Comparison of ENCODE assay signal across 9 cellular contexts in genomic region chr22:23223566-23224317, GRCh38. TPM values are rescaled to one million over a fixed set of nuclear protein-coding genes. Genes with fewer than 3 reads are reported as not detected.
A peak's percentile ranks its signal among the peaks of the same experiment; 100 is the strongest.
DNase-seq lines count a peak whose midpoint lies in the region; ATAC-seq, FAIRE-seq and TF ChIP-seq lines count a peak whose summit lies in the region.
"Had no signal": no experiment of that assay in that cellular context is flagged by ENCODE, and none has a peak within 500 bp of the region (broad histone marks: within the 10 kb centered on the region; RNA-seq: fewer than 3 reads in every experiment).

No MANE protein-coding gene starts in this region.

- H3K4me1 Mint-ChIP-seq in activated CD4-positive, alpha-beta memory T cell treated with anti-CD3 and anti-CD28 coated beads, Interleukin-2, amount 10 ng/mL, durations not matched to agents 7 days and 5 days: peaks cover 92% of the 10 kb centered on the region
- peaks cover 91 to 100% of the 10 kb centered on the region in 2 donors for H3K4me1 Mint-ChIP-seq in immature natural killer cell

- no peak for TF ChIP-seq POLR2A in GM12892 (IDR thresholded peaks at IDR 0.05; ENCODE audit: low read depth, low read length)

- peaks cover 52 to 54% (median 53%) of the 10 kb centered on the region in 3 donors for H3K4me1 ChIP-seq in skeletal muscle tissue (ENCODE audit: control insufficient read depth in 3 of 3, insufficient read depth in 3 of 3, low read length in 3 of 3)

- peaks cover 13 to 33% (median 25%) of the 10 kb centered on the region in 3 donors for H3K27me3 ChIP-seq in skeletal muscle tissue (ENCODE audit: control insufficient read depth in 3 of 3, insufficient read depth in 3 of 3, low read length in 3 of 3)

- no peaks in the 10 kb centered on the region for H3K27me3 Mint-ChIP-seq in activated CD4-positive, alpha-beta memory T cell treated with anti-CD3 and anti-CD28 coated beads, Interleukin-2, amount 10 ng/mL, durations not matched to agents 7 days and 5 days
- peaks cover 4 to 6% (median 4%) of the 10 kb centered on the region in 3 donors for H3K27me3 Mint-ChIP-seq in immature natural killer cell (ENCODE audit: low read depth in 3 of 3)

- peaks cover 27% of the 10 kb centered on the region for H3K36me3 Mint-ChIP-seq in activated CD4-positive, alpha-beta memory T cell treated with anti-CD3 and anti-CD28 coated beads, Interleukin-2, amount 10 ng/mL, durations not matched to agents 7 days and 5 days (ENCODE audit: low read depth)
- peaks cover 3 to 17% (median 12%) of the 10 kb centered on the region in 3 donors for H3K36me3 Mint-ChIP-seq in immature natural killer cell

- H3K9me3 Mint-ChIP-seq in activated CD4-positive, alpha-beta memory T cell treated with anti-CD3 and anti-CD28 coated beads, Interleukin-2, amount 10 ng/mL, durations not matched to agents 7 days and 5 days: peaks cover 14% of the 10 kb centered on the region
- peaks cover 2 to 9% (median 7%) of the 10 kb centered on the region in 6 donors for H3K9me3 Mint-ChIP-seq in immature natural killer cell

- H3K9ac ChIP-seq in skeletal muscle tissue (ENCODE audit: low read depth in 1 of 3, low read length in 3 of 3): no peak overlapping the region

- peak overlapping the region; percentile 22 for H3K27ac Mint-ChIP-seq in activated CD4-positive, alpha-beta memory T cell treated with anti-CD3 and anti-CD28 coated beads, Interleukin-2, amount 10 ng/mL, durations not matched to agents 7 days and 5 days
- peak overlapping the region; percentile 59 to 89 (median 80) for H3K27ac Mint-ChIP-seq in immature natural killer cell
- H3K27ac Mint-ChIP-seq: mesothelial cell of epicardium had no signal

- CTCF ChIA-PET in activated CD4-positive, alpha-beta memory T cell treated with anti-CD3 and anti-CD28 coated beads, Interleukin-2, amount 10 ng/mL, durations not matched to agents 7 days and 5 days (lab: Charles Lee): no interaction called here

- no peak overlapping the region for H3K4me3 Mint-ChIP-seq in activated CD4-positive, alpha-beta memory T cell treated with anti-CD3 and anti-CD28 coated beads, Interleukin-2, amount 10 ng/mL, durations not matched to agents 7 days and 5 days
- H3K4me3 Mint-ChIP-seq in immature natural killer cell: peak overlapping the region in 4 of 5 donors; percentile 6 to 55 (median 23)
- H3K4me3 Mint-ChIP-seq: mesothelial cell of epicardium had no signal

- H3K36me3 ChIP-seq in skeletal muscle tissue (ENCODE audit: control insufficient read depth in 3 of 3, insufficient read depth in 3 of 3, low read length in 3 of 3): no peaks in the 10 kb centered on the region

- no peak for FAIRE-seq in GM12892 (lab: Jason Lieb, UNC)

- ATAC-seq in GM18858 (IDR thresholded peaks at IDR 0.05; ENCODE audit: unreplicated experiment) (no peak), HG02938 (IDR thresholded peaks at IDR 0.05; ENCODE audit: unreplicated experiment) (no peak)

- H3K4me3 ChIP-seq in skeletal muscle tissue (ENCODE audit: low read length in 3 of 3): no peak overlapping the region

- H3K27ac ChIP-seq in skeletal muscle tissue (ENCODE audit: low read depth, low read length): peak overlapping the region; percentile 57

- POLR2A ChIA-PET in activated CD4-positive, alpha-beta memory T cell treated with anti-CD3 and anti-CD28 coated beads, Interleukin-2, amount 10 ng/mL, durations not matched to agents 7 days and 5 days (lab: Charles Lee): no interaction called here

- H3K9me3 ChIP-seq in skeletal muscle tissue (ENCODE audit: control insufficient read depth in 3 of 3, low read length in 3 of 3): peaks cover 0 to 5% (median 0%) of the 10 kb centered on the region in 3 donors

- DNase-seq in HT-29 (ENCODE audit: low spot score): peak; percentile 12
- DNase-seq in activated CD4-positive, alpha-beta memory T cell treated with anti-CD3 and anti-CD28 coated beads, Interleukin-2, amount 10 ng/mL, durations not matched to agents 7 days and 5 days: no peak
- DNase-seq in immature natural killer cell: no peak
- no peak for DNase-seq in GM12892 (ENCODE audit: insufficient read length)
- no peak for DNase-seq in HK-2 (ENCODE audit: unreplicated experiment)

RNA-seq across cellular contexts. Expression of gene BCR, which starts 43.4 kb away (rescaled TPM):
- total RNA-seq in HT-29 (2014; rRNA removed; shearing (Covaris generic)): 60.3 and 69.1 TPM in 2 replicates
- 10 to 100 TPM; 60.7 to 63.2 TPM for total RNA-seq in activated CD4-positive, alpha-beta memory T cell treated with anti-CD3 and anti-CD28 coated beads, Interleukin-2, amount 10 ng/mL, durations not matched to agents 7 days and 5 days
- 10 to 100 TPM in 1 of 3 donors, 1 to 10 TPM in 2; 4.1 to 12.5 (median 5.6) TPM for polyA plus RNA-seq in immature natural killer cell
- total RNA-seq in skeletal muscle tissue: 12.5 TPM
- polyA plus RNA-seq in GM12892 (2012; ENCODE audit: missing spikeins): 9.2 TPM
